In genomic region chr3:48445277-48445882, GRCh38 we compare ENCODE assay signal across 10 cellular contexts. TPM values are rescaled to one million over a fixed set of nuclear protein-coding genes. Genes with fewer than 3 reads are reported as not detected.
DNase-seq lines count a peak whose midpoint lies in the region; ATAC-seq and TF ChIP-seq lines count a peak whose summit lies in the region.
"Had no signal": no experiment of that assay in that cellular context is flagged by ENCODE, and none has a peak within 500 bp of the region (broad histone marks: within the 10 kb centered on the region; RNA-seq: fewer than 3 reads in every experiment).

No MANE protein-coding gene starts in this region.

- H3K27ac ChIP-seq in thyroid gland: no peak overlapping the region

- peak overlapping the region in 4 of 7 donors; percentile 41 to 98 (median 85) for H3K27ac Mint-ChIP-seq in CD14-positive monocyte
- peak overlapping the region; percentile 93 to 96 (median 95) for H3K27ac Mint-ChIP-seq in IgD-negative memory B cell
- peak overlapping the region; percentile 94 to 95 for H3K27ac Mint-ChIP-seq in natural killer cell

- no peaks in the 10 kb centered on the region for H3K9me3 ChIP-seq in thyroid gland
- H3K9me3 ChIP-seq: colonic mucosa had no signal

- H3K36me3 Mint-ChIP-seq in CD14-positive monocyte (peaks cover 13 to 38% of the 10 kb centered on the region in 2 donors), IgD-negative memory B cell (no peaks in the 10 kb centered on the region), natural killer cell (no peaks in the 10 kb centered on the region)

- intact Hi-C loops in CD14-positive monocyte (cut with micrococcal nuclease) (loop anchor here in 1 of 2 donors (10.0 kb wide), 3 partner anchors 261 to 1161 kb away; partner anchors contain the start of genes CDC25A, KIF9, KLHL18 and SMARCC1), natural killer cell (cut with micrococcal nuclease) (no loop called here), thyroid gland (cut with DNase I) (no loop called here)

- H3K4me1 Mint-ChIP-seq in CD14-positive monocyte: peaks cover 37% of the 10 kb centered on the region
- H3K4me1 Mint-ChIP-seq in IgD-negative memory B cell: peaks cover 30 to 37% (median 32%) of the 10 kb centered on the region in 3 donors
- peaks cover 40 to 44% of the 10 kb centered on the region in 2 donors for H3K4me1 Mint-ChIP-seq in natural killer cell

- no peak overlapping the region for H3K4me3 ChIP-seq in thyroid gland (replicated peaks in 1 of 3)

- peaks cover 0 to 2% (median 0%) of the 10 kb centered on the region in 7 donors for H3K9me3 Mint-ChIP-seq in CD14-positive monocyte
- H3K9me3 Mint-ChIP-seq in IgD-negative memory B cell: no peaks in the 10 kb centered on the region
- H3K9me3 Mint-ChIP-seq in natural killer cell: no peaks in the 10 kb centered on the region

- TF ChIP-seq POLR2A in thyroid gland (IDR thresholded peaks at IDR 0.05): no peak

- DNase-seq in CD14-positive monocyte (ENCODE audit: low spot score): peak; percentile 8
- peak; percentile 36 for DNase-seq in cerebellar cortex (ENCODE audit: low spot score)
- DNase-seq in natural killer cell: no peak
- no peak for DNase-seq in RPMI8226
- no peak for DNase-seq in thyroid gland
- no peak for DNase-seq in NCI-H187 (lab: John Stamatoyannopoulos, UW)
- DNase-seq: colonic mucosa, NCI-H2081 had no signal

- TF ChIP-seq CTCF in CD14-positive monocyte (IDR thresholded peaks at IDR 0.05): no peak
- no peak for TF ChIP-seq CTCF in natural killer cell (IDR thresholded peaks at IDR 0.05)
- TF ChIP-seq CTCF in thyroid gland (IDR thresholded peaks at IDR 0.05): no peak

- no peak for ATAC-seq in natural killer cell
- no peak for ATAC-seq in GM21381 (IDR thresholded peaks at IDR 0.05; ENCODE audit: unreplicated experiment)

- H3K27me3 ChIP-seq in thyroid gland: no peaks in the 10 kb centered on the region
- H3K27me3 ChIP-seq: colonic mucosa had no signal

- 62 to 73% methylated on average over 6 of the region's 6 CpGs for WGBS in thyroid gland, 2 donors

- H3K27me3 Mint-ChIP-seq in CD14-positive monocyte (ENCODE audit: low read depth in 3 of 3) (peaks cover 0 to 5% (median 0%) of the 10 kb centered on the region in 3 donors), IgD-negative memory B cell (no peaks in the 10 kb centered on the region), natural killer cell (ENCODE audit: low read depth in 2 of 2) (no peaks in the 10 kb centered on the region)

- H3K4me3 Mint-ChIP-seq in CD14-positive monocyte: no peak overlapping the region
- H3K4me3 Mint-ChIP-seq in IgD-negative memory B cell: peak overlapping the region; percentile 89 to 99 (median 94)
- H3K4me3 Mint-ChIP-seq in natural killer cell: peak overlapping the region; percentile 93

- peaks cover 4 to 6% of the 10 kb centered on the region in 2 donors for H3K36me3 ChIP-seq in thyroid gland
- H3K36me3 ChIP-seq: colonic mucosa had no signal

- H3K4me1 ChIP-seq in thyroid gland: peaks cover 18 to 24% of the 10 kb centered on the region in 2 donors

RNA-seq across cellular contexts. Expression of gene ATRIP, which starts 1.2 kb away (rescaled TPM):
- polyA plus RNA-seq in CD14-positive monocyte (1 to 10 TPM; 1.8 to 2.8 TPM), IgD-negative memory B cell (13.9 TPM)
- total RNA-seq in natural killer cell (10 to 100 TPM in 2 of 3 donors, 1 to 10 TPM in 1; 8.5 to 11.0 (median 10.6) TPM), thyroid gland (10 to 100 TPM in 2 of 4 donors, 1 to 10 TPM in 2; 8.4 to 13.9 (median 11.0) TPM)

RNA-seq across cellular contexts. Expression of gene TMA7, which starts 5.3 kb away (rescaled TPM):
- 100 to 1,000 TPM; 478 to 559 TPM for polyA plus RNA-seq in CD14-positive monocyte
- 701 TPM for polyA plus RNA-seq in IgD-negative memory B cell
- total RNA-seq in natural killer cell: 100 to 1,000 TPM; 192 to 239 (median 229) TPM
- total RNA-seq in thyroid gland: 100 to 1,000 TPM; 133 to 413 (median 301) TPM

RNA-seq across cellular contexts. Expression of gene CCDC51, which starts 5.5 kb away (rescaled TPM):
- polyA plus RNA-seq in CD14-positive monocyte (1 to 10 TPM; 5.4 to 5.9 TPM), IgD-negative memory B cell (13.4 TPM)
- total RNA-seq in natural killer cell (1 to 10 TPM; 4.4 to 8.8 (median 6.8) TPM), thyroid gland (10 to 100 TPM in 3 of 4 donors, 1 to 10 TPM in 1; 8.6 to 17.0 (median 15.0) TPM)

RNA-seq across cellular contexts. Expression of gene PLXNB1, which starts 15.5 kb away (rescaled TPM):
- under 1 TPM in 1 of 2 donors, not detected in 1; 0.14 TPM for polyA plus RNA-seq in CD14-positive monocyte
- polyA plus RNA-seq in IgD-negative memory B cell: not detected
- total RNA-seq in natural killer cell: 1 to 10 TPM; 4.3 to 5.0 (median 4.4) TPM
- 100 to 1,000 TPM; 126 to 216 (median 138) TPM for total RNA-seq in thyroid gland

RNA-seq across cellular contexts. Expression of gene SHISA5, which starts 58.6 kb away (rescaled TPM):
- polyA plus RNA-seq in CD14-positive monocyte: 100 to 1,000 TPM; 242 to 266 TPM
- 307 TPM for polyA plus RNA-seq in IgD-negative memory B cell
- 100 to 1,000 TPM; 211 to 237 (median 218) TPM for total RNA-seq in natural killer cell
- 100 to 1,000 TPM in 3 of 4 donors, 10 to 100 TPM in 1; 100.0 to 120 (median 109) TPM for total RNA-seq in thyroid gland

Comparison
In these comparisons a context has a peak if more than half of its experiments do, and no peak if none do; other contexts are left out.
1. DNase-seq: peak in CD14-positive monocyte (single experiment) and cerebellar cortex (single experiment); none in natural killer cell (single experiment), RPMI8226 (single experiment), thyroid gland (0 of 2) and NCI-H187 (0 of 2).
2. H3K4me3 Mint-ChIP-seq: peak in IgD-negative memory B cell (4 of 4) and natural killer cell (single experiment); none in CD14-positive monocyte (0 of 2).
3. Peak in every context shown above with its lines, with median percentiles within 50 percentile points of each other: H3K27ac Mint-ChIP-seq.